ENCODE assay signal across 18 cellular contexts in genomic region chr15:38189651-38190280, GRCh38.
DNase-seq lines count a peak whose midpoint lies in the region; ATAC-seq and TF ChIP-seq lines count a peak whose summit lies in the region.
"Had no signal": no experiment of that assay in that cellular context is flagged by ENCODE, and none has a peak within 500 bp of the region (broad histone marks: within the 10 kb centered on the region; RNA-seq: fewer than 3 reads in every experiment).

No MANE protein-coding gene starts in this region.

- POLR2A ChIA-PET in HEK293 (lab: Yijun Ruan, JAX) (no interaction called here), RWPE1 (lab: Yijun Ruan, JAX; ENCODE audit: low non-redundant PET) (no interaction called here)

- ATAC-seq in HG02610 (IDR thresholded peaks at IDR 0.05; ENCODE audit: unreplicated experiment), result no peak
- ATAC-seq: PC-3, Right ventricle myocardium inferior had no signal

- no peak overlapping the region for H3K4me3 ChIP-seq in HEK293 (ENCODE audit: low read depth, low read length)
- no peak overlapping the region for H3K4me3 ChIP-seq in transverse colon
- H3K4me3 ChIP-seq: SK-N-MC had no signal

- peak; percentile 13 for DNase-seq in RWPE1 (ENCODE audit: low spot score)
- DNase-seq in inferior parietal cortex (ENCODE audit: extremely low spot score), result peak; percentile 55
- peak; percentile 31 for DNase-seq in retina
- DNase-seq in NCI-H510A (lab: John Stamatoyannopoulos, UW), result no peak
- DNase-seq in transverse colon, result no peak
- no peak for DNase-seq in AG08395 (ENCODE audit: low spot score)
- DNase-seq: BE2C; CD4-positive, alpha-beta memory T cell; DMS79 treated with DMSO at 0.1 percent for 48 hours; Kasumi-1; NCI-H2029; NCI-H524 treated with DMSO at 0.1 percent for 48 hours; NK-92 treated with Interleukin-12 subunit alpha and Interleukin-12 subunit beta, amount 100 ng/mL, for 24 hours had no signal

- H3K27ac ChIP-seq in HEK293 (ENCODE audit: extremely low read depth, low read depth, low read length) (no peak overlapping the region), RWPE1 (no peak overlapping the region), transverse colon (no peak overlapping the region)
- H3K27ac ChIP-seq: SK-N-MC had no signal

- in situ Hi-C loops in transverse colon (cut with MboI; ENCODE audit: low pct_ligation_motif_present in 1 of 4, low pct_unique_long_range_greater_than_20kb in 1 of 4, low sequenced_read_pairs in 3 of 4), result no loop called here

- 71 to 80% methylated on average over 5 of the region's 5 CpGs for WGBS in transverse colon (ENCODE audit: low coverage in 1 of 2), 2 donors

- H3K9me3 ChIP-seq in HEK293 (ENCODE audit: control insufficient read depth, insufficient read depth, low read depth, low read length) (no peaks in the 10 kb centered on the region), transverse colon (no peaks in the 10 kb centered on the region)
- H3K9me3 ChIP-seq: BE2C had no signal

- H3K4me1 ChIP-seq in HEK293 (ENCODE audit: control insufficient read depth, insufficient read depth, low read length), result no peaks in the 10 kb centered on the region
- H3K4me1 ChIP-seq in transverse colon, result no peaks in the 10 kb centered on the region
- H3K4me1 ChIP-seq: BE2C had no signal

- TF ChIP-seq CTCF in HEK293 (tag by site-specific recombination; IDR thresholded peaks at IDR 0.05) (no peak), RWPE1 (conservative IDR thresholded peaks at IDR 0.05; ENCODE audit: low read depth) (no peak), transverse colon (IDR thresholded peaks at IDR 0.05) (no peak)

- intact Hi-C loops in transverse colon (cut with DNase I; ENCODE audit: low total_unique reads), result no loop called here

- H3K27me3 ChIP-seq in transverse colon, result no peaks in the 10 kb centered on the region

- CTCF ChIA-PET in HEK293 (lab: Yijun Ruan, JAX) (interaction anchor here (0.7 kb wide), 1 partner anchor 17 kb away, joined by 3 read pairs; no protein-coding TSS in a partner anchor), RWPE1 (lab: Yijun Ruan, JAX) (interaction anchor here (0.7 kb wide), 1 partner anchor 11 kb away, joined by 8 read pairs; no protein-coding TSS in a partner anchor)

- TF ChIP-seq POLR2A in transverse colon (IDR thresholded peaks at IDR 0.05), result no peak

- no peaks in the 10 kb centered on the region for H3K36me3 ChIP-seq in HEK293 (ENCODE audit: control insufficient read depth in 2 of 2, insufficient read depth in 1 of 2, low read length in 2 of 2)
- H3K36me3 ChIP-seq in transverse colon, result no peaks in the 10 kb centered on the region
- H3K36me3 ChIP-seq: BE2C had no signal

- no peak for TF ChIP-seq EP300 in transverse colon (IDR thresholded peaks at IDR 0.05; ENCODE audit: low read depth)

TF ChIP-seq in HEK293, 187 proteins besides CTCF, POLR2A, EP300 and RAD21:
- TF ChIP-seq ZNF214 (tag by site-specific recombination; IDR thresholded peaks at IDR 0.05; ENCODE audit: borderline replicate concordance) (no peak), ZFP41 (tag by site-specific recombination; IDR thresholded peaks at IDR 0.05; ENCODE audit: borderline replicate concordance) (no peak), ZNF404 (tag by site-specific recombination; IDR thresholded peaks at IDR 0.05) (no peak), ZNF707 (tag by site-specific recombination; IDR thresholded peaks at IDR 0.05) (no peak), ZNF398 (tag by site-specific recombination; IDR thresholded peaks at IDR 0.05) (no peak), ZNF221 (tag by site-specific recombination; IDR thresholded peaks at IDR 0.05; ENCODE audit: borderline replicate concordance) (no peak), EGR2 (tag by site-specific recombination; IDR thresholded peaks at IDR 0.05; ENCODE audit: low read depth) (0 out of 2 replicates have a peak, but pooled peaks have one; percentile 11), ZNF155 (tag by site-specific recombination; IDR thresholded peaks at IDR 0.05) (no peak), ZFP3 (tag by site-specific recombination; IDR thresholded peaks at IDR 0.05; ENCODE audit: low read depth) (no peak), ZFHX2 (tag by site-specific recombination; conservative IDR thresholded peaks at IDR 0.05) (peak; percentile 38; the same call in 1 of the 2 replicates), ZNF18 (tag by site-specific recombination; IDR thresholded peaks at IDR 0.05) (no peak), ZNF701 (tag by site-specific recombination; IDR thresholded peaks at IDR 0.05) (no peak), ZNF24 (tag by site-specific recombination; IDR thresholded peaks at IDR 0.05) (no peak), ZNF324 (tag by site-specific recombination; IDR thresholded peaks at IDR 0.05) (no peak), ZNF501 (tag by site-specific recombination; IDR thresholded peaks at IDR 0.05) (no peak), ZNF629 (tag by site-specific recombination; IDR thresholded peaks at IDR 0.05) (no peak)

Comparison
In these comparisons a context has a peak if more than half of its experiments do, and no peak if none do; other contexts are left out.
1. DNase-seq: peak in RWPE1 (single experiment), inferior parietal cortex (single experiment) and retina (single experiment); none in NCI-H510A (single experiment), transverse colon (single experiment) and AG08395 (single experiment).